ENCODE assay signal across 1 cellular context in genomic region chr1:21568006-21568746, GRCh38.
TF ChIP-seq lines count a peak whose summit lies in the region.

No MANE protein-coding gene starts in this region.

TF ChIP-seq in SK-N-SH treated with all-trans-retinoic acid at 6 μM for 48 hours, 23 proteins besides CTCF, POLR2A, EP300 and RAD21 (continued from another document):
- TF ChIP-seq BACH2 (CRISPR knock-in tag; IDR thresholded peaks at IDR 0.05; ENCODE audit: borderline replicate concordance) (no peak), PPARA (CRISPR knock-in tag; IDR thresholded peaks at IDR 0.05; ENCODE audit: borderline replicate concordance) (no peak), ZC3H10 (CRISPR knock-in tag; IDR thresholded peaks at IDR 0.05) (no peak), ISL1 (CRISPR knock-in tag; IDR thresholded peaks at IDR 0.05) (no peak), ZNF70 (CRISPR knock-in tag; IDR thresholded peaks at IDR 0.05) (no peak), ZFP30 (CRISPR knock-in tag; IDR thresholded peaks at IDR 0.05) (no peak), ESRRG (CRISPR knock-in tag; IDR thresholded peaks at IDR 0.05) (no peak), ZNF565 (CRISPR knock-in tag; conservative IDR thresholded peaks at IDR 0.05; ENCODE audit: low read depth) (no peak)
- TF ChIP-seq, protein P1, sequence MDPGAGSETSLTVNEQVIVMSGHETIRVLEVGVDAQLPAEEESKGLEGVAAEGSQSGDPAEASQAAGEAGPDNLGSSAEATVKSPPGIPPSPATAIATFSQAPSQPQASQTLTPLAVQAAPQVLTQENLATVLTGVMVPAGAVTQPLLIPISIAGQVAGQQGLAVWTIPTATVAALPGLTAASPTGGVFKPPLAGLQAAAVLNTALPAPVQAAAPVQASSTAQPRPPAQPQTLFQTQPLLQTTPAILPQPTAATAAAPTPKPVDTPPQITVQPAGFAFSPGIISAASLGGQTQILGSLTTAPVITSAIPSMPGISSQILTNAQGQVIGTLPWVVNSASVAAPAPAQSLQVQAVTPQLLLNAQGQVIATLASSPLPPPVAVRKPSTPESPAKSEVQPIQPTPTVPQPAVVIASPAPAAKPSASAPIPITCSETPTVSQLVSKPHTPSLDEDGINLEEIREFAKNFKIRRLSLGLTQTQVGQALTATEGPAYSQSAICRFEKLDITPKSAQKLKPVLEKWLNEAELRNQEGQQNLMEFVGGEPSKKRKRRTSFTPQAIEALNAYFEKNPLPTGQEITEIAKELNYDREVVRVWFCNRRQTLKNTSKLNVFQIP (CRISPR knock-in tag; IDR thresholded peaks at IDR 0.05; ENCODE audit: borderline replicate concordance, low read depth), result no peak
- TF ChIP-seq, protein P2, sequence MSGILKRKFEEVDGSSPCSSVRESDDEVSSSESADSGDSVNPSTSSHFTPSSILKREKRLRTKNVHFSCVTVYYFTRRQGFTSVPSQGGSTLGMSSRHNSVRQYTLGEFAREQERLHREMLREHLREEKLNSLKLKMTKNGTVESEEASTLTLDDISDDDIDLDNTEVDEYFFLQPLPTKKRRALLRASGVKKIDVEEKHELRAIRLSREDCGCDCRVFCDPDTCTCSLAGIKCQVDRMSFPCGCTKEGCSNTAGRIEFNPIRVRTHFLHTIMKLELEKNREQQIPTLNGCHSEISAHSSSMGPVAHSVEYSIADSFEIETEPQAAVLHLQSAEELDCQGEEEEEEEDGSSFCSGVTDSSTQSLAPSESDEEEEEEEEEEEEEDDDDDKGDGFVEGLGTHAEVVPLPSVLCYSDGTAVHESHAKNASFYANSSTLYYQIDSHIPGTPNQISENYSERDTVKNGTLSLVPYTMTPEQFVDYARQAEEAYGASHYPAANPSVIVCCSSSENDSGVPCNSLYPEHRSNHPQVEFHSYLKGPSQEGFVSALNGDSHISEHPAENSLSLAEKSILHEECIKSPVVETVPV (CRISPR knock-in tag; IDR thresholded peaks at IDR 0.05), result no peak
TF ChIP-seq in SK-N-SH treated with all-trans-retinoic acid at 6 μM for 48 hours: peak in this region for 0.
